In the genomic region with DNA sequence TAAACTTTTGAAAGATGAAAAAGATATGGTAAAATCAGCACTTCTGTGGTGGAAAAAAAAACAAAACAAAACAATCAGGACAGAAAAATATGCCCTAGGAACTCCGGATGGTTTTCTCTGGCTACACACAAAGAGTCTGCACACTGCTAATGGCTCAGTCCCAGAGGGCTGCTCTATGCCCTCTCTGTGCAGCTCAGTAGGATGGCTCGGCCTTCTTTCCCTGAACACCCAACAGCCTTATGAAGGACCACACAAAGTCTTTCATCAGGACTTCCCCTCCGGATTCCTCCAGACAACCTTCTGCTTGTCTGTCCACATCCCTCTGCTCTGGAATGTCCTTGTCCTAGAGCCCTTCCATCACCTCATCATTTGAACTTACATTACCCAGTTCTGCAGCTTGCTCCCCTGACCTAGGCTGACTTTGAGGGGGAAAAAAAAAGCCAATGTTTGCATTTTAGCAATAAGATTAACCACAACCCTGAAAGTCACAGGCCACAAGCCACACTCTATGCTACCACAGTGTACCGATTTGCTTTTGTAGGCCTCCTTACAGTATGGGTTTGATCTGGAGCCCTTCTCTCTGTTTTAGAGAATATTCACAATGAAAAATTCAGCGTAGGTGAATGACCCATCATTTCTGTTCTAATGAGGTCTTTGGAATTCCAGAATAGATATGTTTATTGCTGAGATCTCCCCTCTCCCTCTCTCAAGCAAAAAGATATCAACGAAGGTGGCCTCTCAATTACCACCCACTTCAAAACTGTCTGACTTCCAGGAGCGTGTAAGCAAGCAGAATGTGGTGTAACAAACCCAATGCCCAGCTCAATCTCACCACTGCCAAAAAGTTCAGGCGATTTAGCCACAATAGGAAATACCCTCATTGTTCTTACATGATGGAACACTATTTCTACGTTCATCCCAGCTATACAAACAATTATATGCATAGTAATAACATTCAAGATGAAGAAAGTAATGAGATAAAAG, we compare ENCODE assay signal across 9 cellular contexts.
DNase-seq lines count a peak whose midpoint lies in the region; ATAC-seq and TF ChIP-seq lines count a peak whose summit lies in the region.
"Had no signal": no experiment of that assay in that cellular context is flagged by ENCODE, and none has a peak within 500 bp of the region (broad histone marks: within the 10 kb centered on the region; RNA-seq: fewer than 3 reads in every experiment).

No MANE protein-coding gene starts in this region.

- no peaks in the 10 kb centered on the region for H3K27me3 Mint-ChIP-seq in MCF 10A (ENCODE audit: insufficient read depth, unreplicated experiment)

- H3K4me1 ChIP-seq in KMS-11 (ENCODE audit: low read depth, poor library complexity, severe bottlenecking): peaks cover 80% of the 10 kb centered on the region

- H3K36me3 ChIP-seq in KMS-11 (ENCODE audit: insufficient read depth): no peaks in the 10 kb centered on the region

- H3K27me3 ChIP-seq in KMS-11 (ENCODE audit: insufficient read depth, low read depth): no peaks in the 10 kb centered on the region

- H4K20me1 ChIP-seq in KMS-11 (ENCODE audit: insufficient read depth): no peaks in the 10 kb centered on the region

- H3K9ac ChIP-seq in KMS-11: peak overlapping the region; percentile 57; the same call in 1 of the 2 replicates

- ATAC-seq in GM21723 (IDR thresholded peaks at IDR 0.05; ENCODE audit: unreplicated experiment): peak; percentile 89

- peak overlapping the region; percentile 84 for H3K4me2 ChIP-seq in KMS-11

- H2AFZ ChIP-seq in KMS-11 (ENCODE audit: low read depth): peak overlapping the region; percentile 11; the same call in 1 of the 2 replicates

- H3K4me3 ChIP-seq in KMS-11 (IDR thresholded peaks at IDR 0.05; ENCODE audit: insufficient read depth, low read depth, low read length): no peak overlapping the region

- H3K27ac ChIP-seq in KMS-11: peak overlapping the region; percentile 86

- no peak overlapping the region for H3K4me3 Mint-ChIP-seq in MCF 10A (ENCODE audit: unreplicated experiment)

- no peaks in the 10 kb centered on the region for H3K79me2 ChIP-seq in KMS-11 (ENCODE audit: insufficient read depth, low read depth)

- peaks cover 5% of the 10 kb centered on the region for H3K4me1 Mint-ChIP-seq in MCF 10A (ENCODE audit: insufficient read depth, unreplicated experiment)

- no peak for TF ChIP-seq CTCF in KMS-11 (conservative IDR thresholded peaks at IDR 0.05; ENCODE audit: low read depth, low read length)
- TF ChIP-seq CTCF in MCF 10A (IDR thresholded peaks at IDR 0.05; ENCODE audit: unreplicated experiment): no peak

- H3K27ac Mint-ChIP-seq in MCF 10A (ENCODE audit: low read depth, unreplicated experiment): no peak overlapping the region

- BruUV-seq in MCF 10A (replicated peaks; lab: Mats Ljungman, UMichigan): no TSS peak

- DNase-seq in activated CD8-positive, alpha-beta memory T cell treated with anti-CD3 and anti-CD28 coated beads for 48 hours (ENCODE audit: low read depth in 2 of 3, low spot score in 2 of 3): peak in 2 of 3 experiments; percentile 2 to 13
- DNase-seq in activated CD8-positive, alpha-beta memory T cell treated with anti-CD3 and anti-CD28 coated beads, Interleukin-2, amount 50 U/mL, for 48 hours: no peak
- DNase-seq in pons (ENCODE audit: low spot score) (peak; percentile 57), KG1 (lab: John Stamatoyannopoulos, UW) (no peak), MCF 10A (ENCODE audit: unreplicated experiment) (no peak), cardiac septum (ENCODE audit: low spot score) (no peak)
- DNase-seq: NCI-H82 had no signal

- intact Hi-C loops in MCF 10A (cut with micrococcal nuclease): no loop called here
- intact Hi-C loops in cardiac septum (cut with DNase I): no loop called here

- POLR2A ChIA-PET in MCF 10A (lab: Yijun Ruan, JAX): interaction anchor here (0.5 to 0.8 kb wide), 2 partner anchors 20 to 227 kb away, joined by 3 read pairs; no protein-coding TSS in a partner anchor

- no peaks in the 10 kb centered on the region for H3K36me3 Mint-ChIP-seq in MCF 10A (ENCODE audit: insufficient read depth, unreplicated experiment)

- no peaks in the 10 kb centered on the region for H3K9me3 Mint-ChIP-seq in MCF 10A (ENCODE audit: unreplicated experiment)

- CTCF ChIA-PET in MCF 10A (lab: Yijun Ruan, JAX): interaction anchor here (0.5 to 0.6 kb wide), 2 partner anchors 111 to 583 kb away, joined by 3 read pairs; no protein-coding TSS in a partner anchor

Comparison
In these comparisons a context has a peak if more than half of its experiments do, and no peak if none do; other contexts are left out.
1. DNase-seq: peak in activated CD8-positive, alpha-beta memory T cell treated with anti-CD3 and anti-CD28 coated beads for 48 hours (2 of 3) and pons (single experiment); none in activated CD8-positive, alpha-beta memory T cell treated with anti-CD3 and anti-CD28 coated beads, Interleukin-2, amount 50 U/mL, for 48 hours (single experiment), KG1 (single experiment), MCF 10A (single experiment) and cardiac septum (single experiment).